Comparison of ENCODE assay signal across 8 cellular contexts in the genomic region with DNA sequence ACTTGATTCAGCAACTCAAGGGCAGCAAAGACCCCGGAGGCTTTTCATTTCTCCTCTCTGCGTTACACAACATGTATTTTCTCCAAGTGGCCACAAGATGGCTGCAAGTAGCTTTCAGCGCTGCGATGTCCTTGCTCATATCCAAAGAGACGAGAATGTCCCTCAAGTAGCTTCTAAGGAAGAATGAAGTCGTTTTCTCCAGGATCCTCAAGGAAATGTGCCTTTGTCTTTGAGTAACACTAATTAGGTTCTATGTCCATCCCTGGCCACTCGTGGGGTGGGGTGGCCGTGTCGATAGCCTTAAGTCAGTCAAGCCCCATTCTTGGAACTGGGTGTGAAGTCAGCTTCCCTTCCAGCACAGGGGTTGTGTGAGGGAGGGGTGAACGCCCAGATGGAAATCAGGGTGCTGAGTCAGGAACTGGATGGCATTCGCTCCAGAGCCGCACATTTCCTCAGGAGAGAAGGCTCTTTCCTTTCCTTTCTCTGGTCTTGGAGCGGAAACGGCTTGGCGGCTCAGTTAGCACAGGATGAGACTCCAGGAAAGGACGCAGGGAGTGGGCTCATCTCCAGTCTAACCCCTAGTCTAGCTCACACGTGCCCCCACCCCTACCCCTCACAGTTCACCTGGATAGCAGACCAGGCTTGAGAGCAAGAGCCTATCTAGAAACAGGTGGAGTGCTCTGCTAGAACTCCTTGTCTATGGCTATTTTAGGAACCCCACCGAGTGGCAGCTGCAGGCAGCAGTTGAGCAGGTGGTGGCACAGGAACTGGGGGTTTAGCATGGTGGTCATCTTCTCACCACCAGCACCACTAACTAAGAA. TPM values are rescaled to one million over a fixed set of nuclear protein-coding genes. Genes with fewer than 3 reads are reported as not detected.
DNase-seq lines count a peak whose midpoint lies in the region; ATAC-seq and TF ChIP-seq lines count a peak whose summit lies in the region.

No MANE protein-coding gene starts in this region.

- CTCF ChIA-PET in naive thymus-derived CD4-positive, alpha-beta T cell (lab: Charles Lee) = interaction anchor here (0.8 to 1.1 kb wide), 2 partner anchors 12 to 60 kb away, joined by 3 read pairs; no protein-coding TSS in a partner anchor

- H3K27me3 ChIP-seq in DOHH2 (ENCODE audit: control insufficient read depth, low read length) (no peaks in the 10 kb centered on the region), esophagus muscularis mucosa (peaks cover 0 to 8% (median 0%) of the 10 kb centered on the region in 4 donors)
- H3K27me3 ChIP-seq in naive thymus-derived CD4-positive, alpha-beta T cell (ENCODE audit: control insufficient read depth in 2 of 2, insufficient read depth in 2 of 2, low read length in 2 of 2) = no peaks in the 10 kb centered on the region

- peaks cover 5 to 15% (median 12%) of the 10 kb centered on the region in 7 donors for H3K4me1 Mint-ChIP-seq in naive thymus-derived CD4-positive, alpha-beta T cell

- DNase-seq in NCI-H460 (ENCODE audit: extremely low read depth, low read depth) (peak; percentile 45), esophagus muscularis mucosa (ENCODE audit: extremely low spot score) (peak; percentile 91), GOT3 (lab: John Stamatoyannopoulos, UW) (no peak)
- DNase-seq in activated CD4-positive, alpha-beta T cell treated with anti-CD3 and anti-CD28 coated beads, Interleukin-2, amount 50 U/mL, for 1 hour = peak; percentile 8
- peak in 7 of 9 donors; percentile 15 to 47 (median 39) for DNase-seq in naive thymus-derived CD4-positive, alpha-beta T cell

- peak; percentile 78 for TF ChIP-seq CTCF in DOHH2 (IDR thresholded peaks at IDR 0.05; ENCODE audit: low read depth, low read length, poor library complexity, severe bottlenecking)
- TF ChIP-seq CTCF in esophagus muscularis mucosa (IDR thresholded peaks at IDR 0.05) = peak; percentile 68 to 79 (median 75)

- H3K79me2 ChIP-seq in DOHH2 (ENCODE audit: control insufficient read depth, low read length) = no peaks in the 10 kb centered on the region

- H4K20me1 ChIP-seq in DOHH2 (ENCODE audit: control insufficient read depth, insufficient read depth, low read depth, low read length) = no peaks in the 10 kb centered on the region

- peaks cover 0 to 30% (median 0%) of the 10 kb centered on the region in 5 donors for H3K27me3 Mint-ChIP-seq in naive thymus-derived CD4-positive, alpha-beta T cell

- WGBS in esophagus muscularis mucosa = 28% methylated on average over 16 of the region's 18 CpGs

- no peak for TF ChIP-seq EP300 in esophagus muscularis mucosa (IDR thresholded peaks at IDR 0.05)

- intact Hi-C loops in esophagus muscularis mucosa (cut with DNase I) = loop anchor here (5.0 to 10.0 kb wide), 3 partner anchors 94 to 422 kb away; a partner anchor contains a TSS
- intact Hi-C loops in naive thymus-derived CD4-positive, alpha-beta T cell (cut with micrococcal nuclease) = loop anchor here (1.0 to 10.0 kb wide), 9 partner anchors 8 to 1884 kb away; a partner anchor contains a TSS

- no peaks in the 10 kb centered on the region for H3F3A ChIP-seq in DOHH2 (ENCODE audit: control insufficient read depth, insufficient read depth)

- POLR2A ChIA-PET in naive thymus-derived CD4-positive, alpha-beta T cell (lab: Charles Lee) = no interaction called here

- TF ChIP-seq POLR2A in esophagus muscularis mucosa (IDR thresholded peaks at IDR 0.05; ENCODE audit: low read depth) = no peak

- no peak overlapping the region for H3K27ac ChIP-seq in DOHH2 (ENCODE audit: low read depth, low read length)
- peak overlapping the region in 1 of 4 donors; percentile 2 for H3K27ac ChIP-seq in esophagus muscularis mucosa (replicated peaks in 1 of 4)
- no peak overlapping the region for H3K27ac ChIP-seq in naive thymus-derived CD4-positive, alpha-beta T cell (ENCODE audit: low read depth, low read length)

- no peaks in the 10 kb centered on the region for H3K9me3 Mint-ChIP-seq in naive thymus-derived CD4-positive, alpha-beta T cell

- peak overlapping the region in 3 of 9 donors; percentile 15 to 65 (median 17) for H3K27ac Mint-ChIP-seq in naive thymus-derived CD4-positive, alpha-beta T cell

- H3K36me3 ChIP-seq in DOHH2 (ENCODE audit: control insufficient read depth, low read length) (no peaks in the 10 kb centered on the region), esophagus muscularis mucosa (no peaks in the 10 kb centered on the region)
- H3K36me3 ChIP-seq in naive thymus-derived CD4-positive, alpha-beta T cell (ENCODE audit: control insufficient read depth in 2 of 3, insufficient read depth in 3 of 3, low read length in 3 of 3) = no peaks in the 10 kb centered on the region

- no peaks in the 10 kb centered on the region for H3K36me3 Mint-ChIP-seq in naive thymus-derived CD4-positive, alpha-beta T cell

- ATAC-seq in HG02798 (IDR thresholded peaks at IDR 0.05; ENCODE audit: poor library complexity, unreplicated experiment) = peak; percentile 64
- peak; percentile 83 for ATAC-seq in naive thymus-derived CD4-positive, alpha-beta T cell
- ATAC-seq in HG03095 (IDR thresholded peaks at IDR 0.05; ENCODE audit: unreplicated experiment) = no peak

- no peaks in the 10 kb centered on the region for H3K9me2 ChIP-seq in DOHH2 (replicated peaks; ENCODE audit: control insufficient read depth, low read length)

- peak overlapping the region; percentile 52 to 83 (median 71) for H3K4me3 Mint-ChIP-seq in naive thymus-derived CD4-positive, alpha-beta T cell

- H3K9me3 ChIP-seq in DOHH2 (ENCODE audit: control insufficient read depth, insufficient read depth, low read length) (no peaks in the 10 kb centered on the region), esophagus muscularis mucosa (no peaks in the 10 kb centered on the region)
- H3K9me3 ChIP-seq in naive thymus-derived CD4-positive, alpha-beta T cell (ENCODE audit: control insufficient read depth in 2 of 3, low read length in 3 of 3) = no peaks in the 10 kb centered on the region

- no peak overlapping the region for H3K4me3 ChIP-seq in DOHH2 (ENCODE audit: low read length)
- H3K4me3 ChIP-seq in esophagus muscularis mucosa = peak overlapping the region; percentile 5 to 31 (median 19)
- peak overlapping the region; percentile 59 for H3K4me3 ChIP-seq in naive thymus-derived CD4-positive, alpha-beta T cell (ENCODE audit: low read length)

- H3K4me2 ChIP-seq in DOHH2 (ENCODE audit: low read length) = peak overlapping the region; percentile 20

- H3K4me1 ChIP-seq in DOHH2 (ENCODE audit: control insufficient read depth, low read length) (peaks cover 4% of the 10 kb centered on the region), esophagus muscularis mucosa (peaks cover 0 to 11% (median 11%) of the 10 kb centered on the region in 4 donors)
- peaks cover 0 to 9% of the 10 kb centered on the region in 2 donors for H3K4me1 ChIP-seq in naive thymus-derived CD4-positive, alpha-beta T cell (ENCODE audit: control insufficient read depth in 2 of 2, insufficient read depth in 2 of 2, low read length in 2 of 2)

RNA-seq across cellular contexts. Expression of a gene that starts 44.3 kb away (rescaled TPM):
- 3.2 and 3.6 TPM in 2 replicates for total RNA-seq in NCI-H460 (2014; rRNA removed; shearing (Covaris generic))
- polyA plus RNA-seq in NCI-H460 (2014; cell fraction: nucleus; rRNA removed) = 0.50 TPM in 1 of 2 replicates, not detected in the other
- 100 to 1,000 TPM in 3 of 4 donors, 10 to 100 TPM in 1; 88.9 to 599 (median 293) TPM for total RNA-seq in esophagus muscularis mucosa
- total RNA-seq in naive thymus-derived CD4-positive, alpha-beta T cell = not detected
- polyA plus RNA-seq in naive thymus-derived CD4-positive, alpha-beta T cell = not detected

RNA-seq across cellular contexts. Expression of a gene that starts 59.8 kb away (rescaled TPM):
- 2.5 and 3.3 TPM in 2 replicates for total RNA-seq in NCI-H460 (2014; rRNA removed; shearing (Covaris generic))
- 4.5 and 8.2 TPM in 2 replicates for polyA plus RNA-seq in NCI-H460 (2014; cell fraction: nucleus; rRNA removed)
- total RNA-seq in esophagus muscularis mucosa = 1 to 10 TPM; 5.0 to 6.2 (median 5.6) TPM
- 10 to 100 TPM in 3 of 5 experiments, 1 to 10 TPM in 2; 6.0 to 19.1 (median 17.1) TPM for total RNA-seq in naive thymus-derived CD4-positive, alpha-beta T cell
- polyA plus RNA-seq in naive thymus-derived CD4-positive, alpha-beta T cell = 10 to 100 TPM; 10.8 to 19.4 TPM

RNA-seq across cellular contexts. Expression of a gene that starts 59.9 kb away (rescaled TPM):
- 12.5 and 18.1 TPM in 2 replicates for total RNA-seq in NCI-H460 (2014; rRNA removed; shearing (Covaris generic))
- polyA plus RNA-seq in NCI-H460 (2014; cell fraction: nucleus; rRNA removed) = 8.2 and 9.5 TPM in 2 replicates
- 10 to 100 TPM; 13.7 to 28.0 (median 17.6) TPM for total RNA-seq in esophagus muscularis mucosa
- total RNA-seq in naive thymus-derived CD4-positive, alpha-beta T cell = 10 to 100 TPM; 35.8 to 71.3 (median 43.4) TPM
- 10 to 100 TPM; 19.3 to 35.7 TPM for polyA plus RNA-seq in naive thymus-derived CD4-positive, alpha-beta T cell

Comparison
In these comparisons a context has a peak if more than half of its experiments do, and no peak if none do; other contexts are left out.
1. RNA of a gene that starts 44.3 kb away (total RNA-seq): 88.9 to 599 TPM in esophagus muscularis mucosa; 3.2 to 3.6 TPM in NCI-H460 and not detected in naive thymus-derived CD4-positive, alpha-beta T cell; every median in the first group is over 10 times any median in the second.